In the genomic region with DNA sequence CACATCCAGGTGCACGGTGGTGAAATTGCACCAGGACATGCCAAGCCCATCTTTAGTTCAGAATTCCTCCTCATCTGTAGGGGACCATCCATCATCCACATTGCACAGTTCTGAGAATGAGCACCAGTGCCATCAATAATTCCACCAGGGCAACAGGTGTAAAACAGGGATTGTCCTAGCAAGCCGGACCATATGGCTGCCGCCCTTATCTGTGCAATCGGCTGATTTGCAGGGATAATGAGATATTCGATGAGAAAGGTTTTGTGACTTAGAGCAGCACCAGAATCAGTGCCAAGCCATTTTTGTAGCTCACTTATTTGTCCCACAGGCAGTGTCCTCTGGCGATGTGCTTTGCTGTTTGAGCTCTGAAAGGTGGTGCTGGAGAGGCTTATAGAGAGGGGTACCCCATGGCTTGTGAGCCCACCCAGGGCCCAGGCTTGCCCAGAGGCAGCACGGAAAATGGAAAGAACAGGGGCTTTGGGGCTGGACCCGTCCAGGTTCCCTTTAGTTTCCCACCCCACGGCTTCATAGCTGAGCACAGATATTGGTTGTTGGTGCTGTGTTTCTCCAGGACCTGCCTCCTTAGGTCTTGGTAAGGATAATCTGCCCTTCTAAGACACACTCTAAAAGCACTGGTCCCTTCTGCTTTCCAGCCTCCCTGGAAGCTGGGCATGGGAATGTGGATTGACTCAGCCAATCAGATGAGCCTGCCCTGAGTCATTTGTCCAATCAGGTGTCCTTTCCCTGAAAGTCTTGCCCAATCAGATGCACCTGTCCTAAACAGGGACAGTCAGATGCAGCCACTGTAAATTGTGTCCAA, we compare ENCODE assay signal across 21 cellular contexts.
DNase-seq lines count a peak whose midpoint lies in the region; ATAC-seq, FAIRE-seq and TF ChIP-seq lines count a peak whose summit lies in the region.
"Had no signal": no experiment of that assay in that cellular context is flagged by ENCODE, and none has a peak within 500 bp of the region (broad histone marks: within the 10 kb centered on the region; RNA-seq: fewer than 3 reads in every experiment).

No MANE protein-coding gene starts in this region.

- peaks cover 46% of the 10 kb centered on the region for H3K9me3 Mint-ChIP-seq in WTC11
- H3K9me3 Mint-ChIP-seq in CD8-positive, alpha-beta T cell = peaks cover 5% of the 10 kb centered on the region
- H3K9me3 Mint-ChIP-seq: HFFc6 had no signal

- DNase-seq in HepG2 (ENCODE audit: low spot score) = no peak
- DNase-seq in right lobe of liver = no peak
- no peak for DNase-seq in WTC11 (ENCODE audit: low spot score)
- DNase-seq in left lobe of liver (ENCODE audit: low spot score) = peak; percentile 8
- peak; percentile 43 for DNase-seq in upper lobe of right lung
- no peak for DNase-seq in RKO (ENCODE audit: low spot score)
- no peak for DNase-seq in CD8-positive, alpha-beta T cell
- DNase-seq: HFFc6, MM.1S, NCI-H1105 treated with DMSO at 0.1 percent for 48 hours, NCI-H187, NCI-H446 treated with DMSO at 0.1 percent for 48 hours, NCI-H774, SIG-M5 had no signal

- TF ChIP-seq POLR2A in HepG2 (IDR thresholded peaks at IDR 0.05; ENCODE audit: insufficient read depth in 1 of 2, low read depth in 2 of 2, low read length in 2 of 2) = no peak
- no peak for TF ChIP-seq POLR2A in right lobe of liver (IDR thresholded peaks at IDR 0.05)

- H3K4me1 Mint-ChIP-seq in WTC11 = peaks cover 12% of the 10 kb centered on the region
- H3K4me1 Mint-ChIP-seq in CD8-positive, alpha-beta T cell (ENCODE audit: low read depth) = no peaks in the 10 kb centered on the region
- H3K4me1 Mint-ChIP-seq: CD14-positive monocyte had no signal

- WGBS in HepG2 (ENCODE audit: low lambda C conversion rate) = 52% methylated on average over 7 of the region's 9 CpGs
- 81% methylated on average over 4 of the region's 9 CpGs for WGBS in right lobe of liver (ENCODE audit: insufficient coverage, low coverage, low lambda C conversion rate, missing lambda C conversion rate)

- CTCF ChIA-PET in HepG2 (lab: Yijun Ruan, JAX; ENCODE audit: low intra/inter-chr PET ratio, low total read pairs) = no interaction called here
- CTCF ChIA-PET in WTC11 (lab: Charles Lee) = no interaction called here
- CTCF ChIA-PET in CD8-positive, alpha-beta T cell (lab: Charles Lee) = no interaction called here

- TF ChIP-seq EP300 in HepG2 (IDR thresholded peaks at IDR 0.05; ENCODE audit: low read depth in 2 of 2, low read length in 2 of 2) (no peak), HepG2 (CRISPR knock-in tag; IDR thresholded peaks at IDR 0.05; ENCODE audit: borderline replicate concordance) (no peak)

- no peak overlapping the region for H3K9ac ChIP-seq in HepG2 (ENCODE audit: insufficient read depth, low read depth, low read length)
- H3K9ac ChIP-seq: KMS-11 had no signal

- no peaks in the 10 kb centered on the region for H3K36me3 ChIP-seq in HepG2 (replicated peaks in 1 of 2; ENCODE audit: control insufficient read depth in 1 of 2, insufficient read depth in 2 of 2, low read length in 2 of 2)
- no peaks in the 10 kb centered on the region for H3K36me3 ChIP-seq in right lobe of liver
- H3K36me3 ChIP-seq in upper lobe of right lung = no peaks in the 10 kb centered on the region
- H3K36me3 ChIP-seq in CD8-positive, alpha-beta T cell (ENCODE audit: insufficient read depth, low read length) = no peaks in the 10 kb centered on the region

- no peaks in the 10 kb centered on the region for H3K4me1 ChIP-seq in HepG2 (ENCODE audit: insufficient read depth, low read length)
- H3K4me1 ChIP-seq in right lobe of liver = no peaks in the 10 kb centered on the region
- peaks cover 6% of the 10 kb centered on the region for H3K4me1 ChIP-seq in upper lobe of right lung
- no peaks in the 10 kb centered on the region for H3K4me1 ChIP-seq in CD8-positive, alpha-beta T cell (ENCODE audit: insufficient read depth, low read length)

- peaks cover 17% of the 10 kb centered on the region for H3K36me3 Mint-ChIP-seq in WTC11
- no peaks in the 10 kb centered on the region for H3K36me3 Mint-ChIP-seq in CD8-positive, alpha-beta T cell
- H3K36me3 Mint-ChIP-seq: CD14-positive monocyte had no signal

- no peak overlapping the region for H3K27ac ChIP-seq in HepG2 (ENCODE audit: extremely low read length, insufficient read depth, low read length)
- no peak overlapping the region for H3K27ac ChIP-seq in right lobe of liver
- H3K27ac ChIP-seq in upper lobe of right lung = no peak overlapping the region
- no peak overlapping the region for H3K27ac ChIP-seq in CD8-positive, alpha-beta T cell (ENCODE audit: low read depth, low read length)
- H3K27ac ChIP-seq: KMS-11 had no signal

- H3K4me3 Mint-ChIP-seq in WTC11 = no peak overlapping the region
- no peak overlapping the region for H3K4me3 Mint-ChIP-seq in CD8-positive, alpha-beta T cell
- H3K4me3 Mint-ChIP-seq: CD14-positive monocyte, HFFc6 had no signal

- peaks cover 31% of the 10 kb centered on the region for H3K27me3 Mint-ChIP-seq in WTC11 (ENCODE audit: low read depth)
- peaks cover 2% of the 10 kb centered on the region for H3K27me3 Mint-ChIP-seq in CD8-positive, alpha-beta T cell (ENCODE audit: low read depth)

- intact Hi-C loops in HepG2 (cut with micrococcal nuclease; ENCODE audit: unreplicated experiment) (no loop called here), right lobe of liver (cut with DNase I) (no loop called here), upper lobe of right lung (cut with DNase I) (no loop called here)
- intact Hi-C loops in CD8-positive, alpha-beta T cell (cut with DNase I, micrococcal nuclease) = no loop called here

- no TSS peak for BruUV-seq in HepG2 (replicated peaks; lab: Mats Ljungman, UMichigan)

- no peak for TF ChIP-seq RAD21 in HepG2 (CRISPR knock-in tag; IDR thresholded peaks at IDR 0.05)

- POLR2A ChIA-PET in HepG2 (lab: Yijun Ruan, JAX) (interaction anchor here (0.8 kb wide), 1 partner anchor 83 kb away, joined by 3 read pairs; no protein-coding TSS in a partner anchor), WTC11 (lab: Charles Lee) (no interaction called here)
- POLR2A ChIA-PET in CD8-positive, alpha-beta T cell (lab: Charles Lee) = no interaction called here

- H3K4me3 ChIP-seq in HepG2 (replicated peaks in 1 of 3; ENCODE audit: insufficient read depth in 1 of 3, low read depth in 2 of 3, low read length in 3 of 3) (no peak overlapping the region), right lobe of liver (no peak overlapping the region), upper lobe of right lung (no peak overlapping the region)
- no peak overlapping the region for H3K4me3 ChIP-seq in CD8-positive, alpha-beta T cell (ENCODE audit: low read depth, low read length)

- no peak overlapping the region for H3K4me2 ChIP-seq in HepG2 (ENCODE audit: low read depth, low read length)
- H3K4me2 ChIP-seq: KMS-11 had no signal

- ATAC-seq in HepG2 (no peak), right lobe of liver (no peak), WTC11 (no peak), left lobe of liver (no peak), upper lobe of right lung (no peak), HG02884 (IDR thresholded peaks at IDR 0.05; ENCODE audit: unreplicated experiment) (no peak)
- ATAC-seq in CD8-positive, alpha-beta T cell = no peak
- ATAC-seq: Panc1 had no signal

- peaks cover 4 to 36% of the 10 kb centered on the region in 2 experiments for H3K27me3 ChIP-seq in HepG2 (ENCODE audit: control insufficient read depth in 1 of 2, insufficient read depth in 2 of 2, low read length in 2 of 2)
- H3K27me3 ChIP-seq in right lobe of liver = no peaks in the 10 kb centered on the region
- no peaks in the 10 kb centered on the region for H3K27me3 ChIP-seq in upper lobe of right lung
- no peaks in the 10 kb centered on the region for H3K27me3 ChIP-seq in CD8-positive, alpha-beta T cell (ENCODE audit: insufficient read depth, low read length)

- H4K20me1 ChIP-seq in HepG2 (ENCODE audit: insufficient read depth, low read length) = no peaks in the 10 kb centered on the region

- in situ Hi-C loops in HepG2 (cut with HindIII; ENCODE audit: extremely low pct_ligation_motif_present, low pct_unique_long_range_greater_than_20kb) = no loop called here

- no peak for FAIRE-seq in HepG2 (lab: Jason Lieb, UNC)
- FAIRE-seq: A204.1, G401.6, GM19239 had no signal

- no peak overlapping the region for H2AFZ ChIP-seq in HepG2 (ENCODE audit: low read length)

- peaks cover 13% of the 10 kb centered on the region for H3K9me3 ChIP-seq in HepG2 (ENCODE audit: low read length)
- no peaks in the 10 kb centered on the region for H3K9me3 ChIP-seq in right lobe of liver
- no peaks in the 10 kb centered on the region for H3K9me3 ChIP-seq in upper lobe of right lung
- H3K9me3 ChIP-seq in CD8-positive, alpha-beta T cell (ENCODE audit: low read length) = peaks cover 12% of the 10 kb centered on the region

- no peak for TF ChIP-seq CTCF in HepG2 (CRISPR knock-in tag; IDR thresholded peaks at IDR 0.05)
- no peak for TF ChIP-seq CTCF in right lobe of liver (IDR thresholded peaks at IDR 0.05)
- TF ChIP-seq CTCF in WTC11 (IDR thresholded peaks at IDR 0.05) = no peak
- no peak for TF ChIP-seq CTCF in upper lobe of right lung (IDR thresholded peaks at IDR 0.05)
- no peak for TF ChIP-seq CTCF in CD8-positive, alpha-beta T cell (IDR thresholded peaks at IDR 0.05)

- H3K27ac Mint-ChIP-seq in WTC11 = no peak overlapping the region
- no peak overlapping the region for H3K27ac Mint-ChIP-seq in CD8-positive, alpha-beta T cell
- H3K27ac Mint-ChIP-seq: CD14-positive monocyte, HFFc6 had no signal

- no peaks in the 10 kb centered on the region for H3K79me2 ChIP-seq in HepG2 (ENCODE audit: insufficient read depth, low read length)

TF ChIP-seq in HepG2, 621 proteins besides CTCF, POLR2A, EP300 and RAD21:
- TF ChIP-seq ZNF207 (IDR thresholded peaks at IDR 0.05; ENCODE audit: borderline replicate concordance) (no peak), NFYB (CRISPR knock-in tag; IDR thresholded peaks at IDR 0.05) (peak; percentile 66), NFYC (CRISPR knock-in tag; IDR thresholded peaks at IDR 0.05) (peak; percentile 58), KLF15 (CRISPR knock-in tag; IDR thresholded peaks at IDR 0.05; ENCODE audit: borderline replicate concordance) (no peak)

TF ChIP-seq in WTC11, 78 proteins besides CTCF, POLR2A, EP300 and RAD21:
- no peak for TF ChIP-seq ATF1 (CRISPR knock-in tag; IDR thresholded peaks at IDR 0.05)
- TF ChIP-seq ZNF423 (CRISPR knock-in tag; IDR thresholded peaks at IDR 0.05) = no peak
- 0 out of 2 replicates have a peak, but pooled peaks have one; percentile 34 for TF ChIP-seq NFYB (CRISPR knock-in tag; conservative IDR thresholded peaks at IDR 0.05; ENCODE audit: low read depth)
- no peak for TF ChIP-seq MXD4 (CRISPR knock-in tag; IDR thresholded peaks at IDR 0.05; ENCODE audit: borderline replicate concordance)
- TF ChIP-seq NR1H2 (CRISPR knock-in tag; IDR thresholded peaks at IDR 0.05) = no peak

Comparison
In these comparisons a context has a peak if more than half of its experiments do, and no peak if none do; other contexts are left out.
1. DNase-seq: peak in left lobe of liver (single experiment) and upper lobe of right lung (single experiment); none in HepG2 (single experiment), right lobe of liver (0 of 3), WTC11 (single experiment), RKO (single experiment) and CD8-positive, alpha-beta T cell (0 of 7).